19 cellular contexts compared by ENCODE assay signal in the genomic region with DNA sequence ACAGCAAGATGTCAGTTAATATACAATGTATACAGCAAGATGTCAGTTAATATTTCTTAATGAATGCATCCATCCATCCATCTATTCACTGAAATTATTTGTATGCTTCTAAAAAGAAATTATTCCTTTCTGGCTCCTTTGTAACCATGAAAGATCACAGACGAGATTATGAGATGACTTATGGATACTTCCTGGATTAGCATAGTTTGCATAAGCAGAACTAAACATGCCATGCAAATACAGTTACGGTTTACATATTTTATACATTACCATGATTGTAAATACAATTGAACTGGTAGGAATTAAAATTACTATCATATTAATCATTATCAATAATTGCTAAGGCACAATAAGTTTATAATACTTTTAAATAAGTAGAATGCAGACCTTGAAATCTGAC. TPM values are rescaled to one million over a fixed set of nuclear protein-coding genes. Genes with fewer than 3 reads are reported as not detected.
DNase-seq lines count a peak whose midpoint lies in the region; ATAC-seq, FAIRE-seq and TF ChIP-seq lines count a peak whose summit lies in the region.
"Had no signal": no experiment of that assay in that cellular context is flagged by ENCODE, and none has a peak within 500 bp of the region (broad histone marks: within the 10 kb centered on the region; RNA-seq: fewer than 3 reads in every experiment).

No MANE protein-coding gene starts in this region.

- no peaks in the 10 kb centered on the region for H3K36me3 ChIP-seq in PC-3 (ENCODE audit: low read depth, low read length)
- no peaks in the 10 kb centered on the region for H3K36me3 ChIP-seq in endothelial cell of umbilical vein (ENCODE audit: control insufficient read depth in 2 of 2, extremely low read depth in 1 of 2, insufficient read depth in 2 of 2, low read length in 2 of 2)
- no peaks in the 10 kb centered on the region for H3K36me3 ChIP-seq in mesendoderm (ENCODE audit: control insufficient read depth, insufficient read depth, low read length)
- H3K36me3 ChIP-seq in testis (ENCODE audit: low read depth, missing control alignments): no peaks in the 10 kb centered on the region
- H3K36me3 ChIP-seq: BLaER1 treated with 17β-estradiol and CSF1 and Interleukin-3, amounts not matched to agents 10 nM and 100 nM had no signal

- H3K4me2 ChIP-seq in PC-3 (ENCODE audit: low read length): no peak overlapping the region
- H3K4me2 ChIP-seq in endothelial cell of umbilical vein (ENCODE audit: insufficient read depth, low read length): no peak overlapping the region
- H3K4me2 ChIP-seq in mesendoderm (ENCODE audit: low read length): no peak overlapping the region
- H3K4me2 ChIP-seq: BLaER1 treated with 17β-estradiol and CSF1 and Interleukin-3, amounts not matched to agents 10 nM and 100 nM had no signal

- H3F3A ChIP-seq in PC-3 (ENCODE audit: low read length, unreplicated experiment): no peaks in the 10 kb centered on the region

- no peaks in the 10 kb centered on the region for H4K20me1 ChIP-seq in PC-3 (ENCODE audit: low read length)
- H4K20me1 ChIP-seq in endothelial cell of umbilical vein (replicated peaks; ENCODE audit: control insufficient read depth, extremely low read depth, insufficient read depth, low read length): no peaks in the 10 kb centered on the region
- H4K20me1 ChIP-seq: BLaER1 treated with 17β-estradiol and CSF1 and Interleukin-3, amounts not matched to agents 10 nM and 100 nM had no signal

- H3K4me1 Mint-ChIP-seq in activated T-cell treated with anti-CD3 and anti-CD28 coated beads, Interleukin-2, amount 50 U/mL, for 4 hours (ENCODE audit: low read depth): no peaks in the 10 kb centered on the region
- H3K4me1 Mint-ChIP-seq: CD4-positive, CD25-positive, alpha-beta regulatory T cell; IgD-negative memory B cell had no signal

- H3K79me1 ChIP-seq in mesendoderm (ENCODE audit: low read length): no peaks in the 10 kb centered on the region

- H3K36me3 Mint-ChIP-seq in activated T-cell treated with anti-CD3 and anti-CD28 coated beads, Interleukin-2, amount 50 U/mL, for 4 hours (ENCODE audit: insufficient read depth): no peaks in the 10 kb centered on the region
- H3K36me3 Mint-ChIP-seq: CD4-positive, CD25-positive, alpha-beta regulatory T cell; IgD-negative memory B cell had no signal

- peak; percentile 87 for FAIRE-seq in H54 (lab: Jason Lieb, UNC)
- FAIRE-seq in endothelial cell of umbilical vein (lab: Jason Lieb, UNC): no peak
- FAIRE-seq: G401.6, GM12891, H1 had no signal

- H3K79me2 ChIP-seq in PC-3 (ENCODE audit: low read length) (no peaks in the 10 kb centered on the region), endothelial cell of umbilical vein (ENCODE audit: control insufficient read depth, insufficient read depth, low read length) (no peaks in the 10 kb centered on the region), mesendoderm (ENCODE audit: control insufficient read depth, insufficient read depth, low read length) (no peaks in the 10 kb centered on the region)

- H2BK5ac ChIP-seq in mesendoderm (ENCODE audit: low read length): no peak overlapping the region

- H4K5ac ChIP-seq in mesendoderm (ENCODE audit: low read length): no peak overlapping the region

- no peak overlapping the region for H2BK15ac ChIP-seq in mesendoderm (replicated peaks; ENCODE audit: low read depth)

- H3K9me1 ChIP-seq in endothelial cell of umbilical vein (replicated peaks; ENCODE audit: control insufficient read depth, extremely low read depth, insufficient read depth, low read length): no peaks in the 10 kb centered on the region

- H3K9me3 ChIP-seq in PC-3 (ENCODE audit: low read length) (no peaks in the 10 kb centered on the region), endothelial cell of umbilical vein (replicated peaks; ENCODE audit: control insufficient read depth, insufficient read depth, low read length) (no peaks in the 10 kb centered on the region), testis (no peaks in the 10 kb centered on the region)
- H3K9me3 ChIP-seq: BLaER1 treated with 17β-estradiol and CSF1 and Interleukin-3, amounts not matched to agents 10 nM and 100 nM had no signal

- H3K27me3 ChIP-seq in PC-3 (ENCODE audit: low read length) (no peaks in the 10 kb centered on the region), endothelial cell of umbilical vein (ENCODE audit: control insufficient read depth in 2 of 2, insufficient read depth in 2 of 2, low read length in 2 of 2) (no peaks in the 10 kb centered on the region), mesendoderm (ENCODE audit: insufficient read depth, low read length, poor library complexity) (no peaks in the 10 kb centered on the region), testis (no peaks in the 10 kb centered on the region)
- H3K27me3 ChIP-seq: BLaER1 treated with 17β-estradiol and CSF1 and Interleukin-3, amounts not matched to agents 10 nM and 100 nM had no signal

- POLR2A ChIA-PET in PC-3 (lab: Charles Lee; ENCODE audit: unreplicated experiment): no interaction called here
- POLR2A ChIA-PET in endothelial cell of umbilical vein (lab: Charles Lee): no interaction called here

- H2AFZ ChIP-seq in PC-3 (ENCODE audit: low read length): no peak overlapping the region
- H2AFZ ChIP-seq in endothelial cell of umbilical vein (ENCODE audit: low read depth, low read length): no peak overlapping the region

- CTCF ChIA-PET in PC-3 (lab: Charles Lee): no interaction called here
- CTCF ChIA-PET in endothelial cell of umbilical vein (lab: Charles Lee): interaction anchor here (1.0 kb wide), 1 partner anchor 238 kb away, joined by 3 read pairs; no protein-coding TSS in a partner anchor

- no peak overlapping the region for H2BK120ac ChIP-seq in mesendoderm (ENCODE audit: low read depth, low read length)

- H3K9me2 ChIP-seq in PC-3 (replicated peaks; ENCODE audit: low read length): no peaks in the 10 kb centered on the region

- intact Hi-C loops in PC-3 (cut with micrococcal nuclease): no loop called here
- intact Hi-C loops in endothelial cell of umbilical vein (cut with micrococcal nuclease): loop anchor here (5.0 kb wide), 1 partner anchor 171 kb away; no protein-coding TSS in a partner anchor
- intact Hi-C loops in testis (cut with DNase I; ENCODE audit: low total_unique reads): no loop called here

- H3K18ac ChIP-seq in mesendoderm (ENCODE audit: low read length): no peak overlapping the region

- H3K9me3 Mint-ChIP-seq in activated T-cell treated with anti-CD3 and anti-CD28 coated beads, Interleukin-2, amount 50 U/mL, for 4 hours: no peaks in the 10 kb centered on the region

- H2AK5ac ChIP-seq in mesendoderm (ENCODE audit: low read length): no peak overlapping the region

- H3K27ac ChIP-seq in PC-3 (ENCODE audit: low read length) (no peak overlapping the region), endothelial cell of umbilical vein (ENCODE audit: insufficient read depth, low read depth, low read length) (no peak overlapping the region), mesendoderm (ENCODE audit: low read depth, low read length) (no peak overlapping the region), testis (no peak overlapping the region)
- H3K27ac ChIP-seq: BLaER1 treated with 17β-estradiol and CSF1 and Interleukin-3, amounts not matched to agents 10 nM and 100 nM had no signal

- dilution Hi-C loops in endothelial cell of umbilical vein (cut with MboI; ENCODE audit: extremely low pct_ligation_motif_present, low sequenced_read_pairs): no loop called here

- no peak overlapping the region for H3K23ac ChIP-seq in mesendoderm (ENCODE audit: low read length)

- H3K4me3 ChIP-seq in PC-3 (ENCODE audit: low read length) (no peak overlapping the region), endothelial cell of umbilical vein (replicated peaks in 1 of 3; ENCODE audit: insufficient read depth in 1 of 3, low read depth in 1 of 3, low read length in 3 of 3) (no peak overlapping the region), mesendoderm (ENCODE audit: low read length) (no peak overlapping the region), testis (no peak overlapping the region)
- H3K4me3 ChIP-seq: BLaER1 treated with 17β-estradiol and CSF1 and Interleukin-3, amounts not matched to agents 10 nM and 100 nM had no signal

- H3K4me1 ChIP-seq in PC-3 (ENCODE audit: insufficient read depth, low read length) (no peaks in the 10 kb centered on the region), endothelial cell of umbilical vein (ENCODE audit: control insufficient read depth, extremely low read depth, insufficient read depth, low read length) (no peaks in the 10 kb centered on the region), mesendoderm (ENCODE audit: control insufficient read depth, low read depth, low read length) (no peaks in the 10 kb centered on the region), testis (no peaks in the 10 kb centered on the region)
- H3K4me1 ChIP-seq: BLaER1 treated with 17β-estradiol and CSF1 and Interleukin-3, amounts not matched to agents 10 nM and 100 nM had no signal

- no peak overlapping the region for H3K56ac ChIP-seq in mesendoderm (ENCODE audit: low read length)

- no peaks in the 10 kb centered on the region for H3K27me3 Mint-ChIP-seq in activated T-cell treated with anti-CD3 and anti-CD28 coated beads, Interleukin-2, amount 50 U/mL, for 4 hours (ENCODE audit: low read depth)
- H3K27me3 Mint-ChIP-seq: CD4-positive, CD25-positive, alpha-beta regulatory T cell had no signal

- BruUV-seq in PC-3 (replicated peaks; lab: Mats Ljungman, UMichigan) (no TSS peak), endothelial cell of umbilical vein (replicated peaks; lab: Mats Ljungman, UMichigan) (no TSS peak)

- no peak for DNase-seq in H54 (ENCODE audit: insufficient read length, low spot score)
- DNase-seq in PC-3: peak; percentile 6
- no peak for DNase-seq in endothelial cell of umbilical vein (ENCODE audit: low read depth, low spot score)
- DNase-seq in mesendoderm: no peak
- no peak for DNase-seq in activated T-cell treated with anti-CD3 and anti-CD28 coated beads, Interleukin-2, amount 50 U/mL, for 4 hours
- no peak for DNase-seq in testis
- DNase-seq: ACHN; Calu3; CD4-positive, CD25-positive, alpha-beta regulatory T cell; DMS 273 treated with DMSO at 0.1 percent for 48 hours; KG1 had no signal

- no peak overlapping the region for H4K8ac ChIP-seq in mesendoderm (ENCODE audit: low read depth, low read length)

- no peak for TF ChIP-seq POLR2A in H54 (IDR thresholded peaks at IDR 0.05; ENCODE audit: low read depth, low read length)
- TF ChIP-seq POLR2A in endothelial cell of umbilical vein (IDR thresholded peaks at IDR 0.05; ENCODE audit: low read depth, low read length): no peak
- no peak for TF ChIP-seq POLR2A in testis (IDR thresholded peaks at IDR 0.05)

- TF ChIP-seq CTCF in PC-3 (conservative IDR thresholded peaks at IDR 0.05; ENCODE audit: low read depth, low read length) (no peak), endothelial cell of umbilical vein (IDR thresholded peaks at IDR 0.05; ENCODE audit: extremely low read depth in 1 of 2, insufficient read depth in 1 of 2, low read depth in 1 of 2, low read length in 2 of 2) (no peak), testis (IDR thresholded peaks at IDR 0.05) (no peak)

- H3K4ac ChIP-seq in mesendoderm (ENCODE audit: low read depth, low read length): no peak overlapping the region

- no peak overlapping the region for H3K4me3 Mint-ChIP-seq in activated T-cell treated with anti-CD3 and anti-CD28 coated beads, Interleukin-2, amount 50 U/mL, for 4 hours
- H3K4me3 Mint-ChIP-seq: CD4-positive, CD25-positive, alpha-beta regulatory T cell; IgD-negative memory B cell had no signal

- peak; percentile 24; the same call in 1 of the 2 replicates for ATAC-seq in PC-3
- no peak for ATAC-seq in GM18873 (IDR thresholded peaks at IDR 0.05; ENCODE audit: low FRiP score, unreplicated experiment)
- no peak for ATAC-seq in activated T-cell treated with anti-CD3 and anti-CD28 coated beads, Interleukin-2, amount 50 U/mL, for 4 hours
- ATAC-seq: HCT116 had no signal

- WGBS in mesendoderm (ENCODE audit: extremely low coverage, insufficient coverage, low lambda C conversion rate): no CpG with 5 or more reads among the region's 2 CpGs
- WGBS in testis, 2 donors: 46 to 61% methylated on average over 2 of the region's 2 CpGs

- H3K9ac ChIP-seq in PC-3 (ENCODE audit: low read length) (no peak overlapping the region), endothelial cell of umbilical vein (replicated peaks; ENCODE audit: extremely low read depth, insufficient read depth, low read length) (no peak overlapping the region), mesendoderm (ENCODE audit: low read length) (no peak overlapping the region)
- H3K9ac ChIP-seq: BLaER1 treated with 17β-estradiol and CSF1 and Interleukin-3, amounts not matched to agents 10 nM and 100 nM had no signal

RNA-seq across cellular contexts. Expression of a gene that starts 32.7 kb away (rescaled TPM):
- total RNA-seq in PC-3 (2014; rRNA removed) (6.4 and 11.8 TPM in 2 replicates), endothelial cell of umbilical vein (4.4 and 6.8 TPM in 2 replicates), testis (1 to 10 TPM; 3.2 to 4.0 TPM)
- polyA plus RNA-seq in endothelial cell of umbilical vein (2.2 and 3.3 TPM in 2 replicates), testis (ENCODE audit: insufficient read depth, low read depth, low replicate concordance) (2.9 TPM)
- 2.4 TPM in 2 replicates for polyA plus RNA-seq in endothelial cell of umbilical vein (2011; cell fraction: cytosol; rRNA removed)
- polyA plus RNA-seq in endothelial cell of umbilical vein (2011; cell fraction: nucleus; rRNA removed): 3.4 and 3.9 TPM in 2 replicates
- polyA plus RNA-seq in endothelial cell of umbilical vein (2012): 7.0 and 11.0 TPM in 2 replicates
- 9.3 and 9.6 TPM in 2 replicates for polyA minus RNA-seq in endothelial cell of umbilical vein
- 0.41 TPM for polyA minus RNA-seq in endothelial cell of umbilical vein (2011; cell fraction: cytosol; rRNA and poly(A)+ RNA removed)
- 12.0 and 18.7 TPM in 2 replicates for polyA minus RNA-seq in endothelial cell of umbilical vein (2011; cell fraction: nucleus; rRNA and poly(A)+ RNA removed)
- polyA plus RNA-seq in mesendoderm (2013, experiment 1 of 2): 0.66 TPM
- polyA plus RNA-seq in mesendoderm (2013, experiment 2 of 2): 0.69 TPM
- not detected for total RNA-seq in activated T-cell treated with anti-CD3 and anti-CD28 coated beads, Interleukin-2, amount 50 U/mL, for 4 hours
- total RNA-seq: CD4-positive, CD25-positive, alpha-beta regulatory T cell; Daoy had no signal
- polyA plus RNA-seq: CD4-positive, CD25-positive, alpha-beta regulatory T cell; IgD-negative memory B cell had no signal
